26 cellular contexts compared by ENCODE assay signal in the genomic region with DNA sequence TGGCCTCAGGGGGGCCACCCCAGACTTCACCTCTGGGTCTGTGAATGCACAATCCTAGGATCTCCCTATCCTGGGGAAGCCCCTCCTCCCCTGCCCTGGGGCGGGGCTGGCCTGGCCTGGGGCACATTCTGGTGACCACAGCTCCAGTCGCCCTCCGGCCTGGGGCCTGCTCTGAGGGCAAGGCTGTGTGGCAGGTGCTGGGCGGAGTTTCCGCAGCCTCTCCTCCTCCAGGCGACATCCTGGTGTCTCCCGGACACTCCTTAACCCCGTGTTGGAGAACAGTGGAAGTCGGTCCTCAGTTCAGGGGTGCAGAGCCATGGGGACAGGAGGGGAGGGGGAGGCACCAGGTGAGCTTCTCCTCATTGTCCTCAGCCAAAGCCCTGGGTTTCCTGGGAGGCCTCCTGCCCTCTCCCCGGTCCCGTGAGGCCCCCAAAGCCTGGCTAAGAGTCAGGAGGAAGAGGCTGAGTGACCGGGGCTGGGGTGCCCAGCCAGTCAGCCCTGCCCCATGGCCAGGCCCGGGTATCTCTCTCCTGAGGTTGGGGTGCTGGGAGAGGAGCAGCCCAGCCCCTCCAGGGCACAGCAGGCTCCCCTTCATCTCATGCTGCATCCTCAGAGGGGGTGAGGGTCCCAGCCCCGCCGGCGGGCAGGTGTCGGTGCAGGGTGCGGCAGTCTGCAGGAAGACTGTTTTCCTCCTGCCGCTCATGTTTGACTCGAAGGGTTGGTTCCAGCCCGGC. TPM values are rescaled to one million over a fixed set of nuclear protein-coding genes. Genes with fewer than 3 reads are reported as not detected.
"Had no signal": no experiment of that assay in that cellular context is flagged by ENCODE, and none has a peak within 500 bp of the region (broad histone marks: within the 10 kb centered on the region; RNA-seq: fewer than 3 reads in every experiment).

No MANE protein-coding gene starts in this region.

- H3K4me3 ChIP-seq: colonic mucosa, heart right ventricle, smooth muscle cell, stomach had no signal

- H3K9me3 ChIP-seq: colonic mucosa, heart right ventricle, stomach had no signal

- H3K36me3 ChIP-seq: brain microvascular endothelial cell, colonic mucosa, heart right ventricle, stomach had no signal

- H3K4me1 Mint-ChIP-seq: activated CD4-positive, alpha-beta T cell treated with anti-CD3 and anti-CD28 coated beads, Interleukin-2, amount 10 ng/mL, durations not matched to agents 24 days and 14 days had no signal

- H3K27ac Mint-ChIP-seq: activated CD4-positive, alpha-beta T cell treated with anti-CD3 and anti-CD28 coated beads, Interleukin-2, amount 10 ng/mL, durations not matched to agents 24 days and 14 days; activated CD8-positive, alpha-beta T cell treated with anti-CD3 and anti-CD28 coated beads for 36 hours; activated naive CD4-positive, alpha-beta T cell treated with anti-CD3 and anti-CD28 coated beads for 36 hours; activated T-helper 2 cell treated with anti-CD3 and anti-CD28 coated beads, Interferon-gamma antibody, Interleukin-2, Interleukin-4, amounts not matched to agents 10 μg/mL and 5 μg/mL and 100 μg/mL, durations not matched to agents 14 hours and 24 hours and 36 hours; nephron progenitor cell; progenitor cell of endocrine pancreas; type B pancreatic cell had no signal

- H3K4me1 ChIP-seq: colonic mucosa, heart right ventricle had no signal

- H3K27ac ChIP-seq: brain microvascular endothelial cell, colonic mucosa, heart right ventricle, stomach had no signal

- FAIRE-seq: frontal cortex had no signal

- H3K9me3 Mint-ChIP-seq: activated CD4-positive, alpha-beta T cell treated with anti-CD3 and anti-CD28 coated beads, Interleukin-2, amount 10 ng/mL, durations not matched to agents 24 days and 14 days; activated CD8-positive, alpha-beta T cell treated with anti-CD3 and anti-CD28 coated beads for 36 hours; activated naive CD4-positive, alpha-beta T cell treated with anti-CD3 and anti-CD28 coated beads for 36 hours; activated T-helper 2 cell treated with anti-CD3 and anti-CD28 coated beads, Interferon-gamma antibody, Interleukin-2, Interleukin-4, amounts not matched to agents 10 μg/mL and 5 μg/mL and 100 μg/mL, durations not matched to agents 14 hours and 24 hours and 36 hours; nephron progenitor cell; type B pancreatic cell had no signal

- DNase-seq: activated CD4-positive, alpha-beta T cell treated with anti-CD3 and anti-CD28 coated beads, Interleukin-2, amount 10 ng/mL, durations not matched to agents 24 days and 14 days; activated CD8-positive, alpha-beta T cell treated with anti-CD3 and anti-CD28 coated beads for 36 hours; activated naive CD4-positive, alpha-beta T cell treated with anti-CD3 and anti-CD28 coated beads for 36 hours; activated T-cell treated with anti-CD3 and anti-CD28 coated beads, Interleukin-2, amount 50 U/mL, for 1 hour; anterior cingulate cortex; brain microvascular endothelial cell; central memory CD4-positive, alpha-beta T cell; colonic mucosa; erythroblast; heart right ventricle; midbrain; nephron progenitor cell; stimulated activated CD4-positive, alpha-beta T cell treated with anti-CD3 and anti-CD28 coated beads, Interleukin-4, amount 100 ng/mL, for 1 hour; stomach; T1000 had no signal

- H3K36me3 Mint-ChIP-seq: type B pancreatic cell had no signal

- H3K4me3 Mint-ChIP-seq: activated CD4-positive, alpha-beta T cell treated with anti-CD3 and anti-CD28 coated beads, Interleukin-2, amount 10 ng/mL, durations not matched to agents 24 days and 14 days; activated CD8-positive, alpha-beta T cell treated with anti-CD3 and anti-CD28 coated beads for 36 hours; activated naive CD4-positive, alpha-beta T cell treated with anti-CD3 and anti-CD28 coated beads for 36 hours; type B pancreatic cell had no signal

- ATAC-seq: activated CD8-positive, alpha-beta T cell treated with anti-CD3 and anti-CD28 coated beads for 36 hours; heart right ventricle; sciatic nerve had no signal

RNA-seq across cellular contexts. Expression of a gene that starts 22.6 kb away (rescaled TPM):
- total RNA-seq: activated CD4-positive, alpha-beta T cell treated with anti-CD3 and anti-CD28 coated beads, Interleukin-2, amount 10 ng/mL, durations not matched to agents 24 days and 14 days; activated CD8-positive, alpha-beta T cell treated with anti-CD3 and anti-CD28 coated beads for 36 hours; activated naive CD4-positive, alpha-beta T cell treated with anti-CD3 and anti-CD28 coated beads for 36 hours; activated T-helper 2 cell treated with anti-CD3 and anti-CD28 coated beads, Interferon-gamma antibody, Interleukin-2, Interleukin-4, amounts not matched to agents 10 μg/mL and 5 μg/mL and 100 μg/mL, durations not matched to agents 14 hours and 24 hours and 36 hours; colonic mucosa; frontal cortex; heart right ventricle; lung microvascular endothelial cell; myocyte; omental fat pad; progenitor cell of endocrine pancreas; sciatic nerve; smooth muscle cell; stomach; T-helper 1 cell treated with Interleukin-12 subunit alpha and Interleukin-12 subunit beta and Interleukin-4 antibody, amounts not matched to agents 30 ng/mL and 1 ng/mL, for 36 hours; temporal lobe had no signal
